17 cellular contexts compared by ENCODE assay signal in genomic region chr6:82588020-82588419, GRCh38.
"Had no signal": no experiment of that assay in that cellular context is flagged by ENCODE, and none has a peak within 500 bp of the region (broad histone marks: within the 10 kb centered on the region; RNA-seq: fewer than 3 reads in every experiment).

No MANE protein-coding gene starts in this region.

- ATAC-seq: activated CD8-positive, alpha-beta T cell treated with anti-CD3 and anti-CD28 coated beads for 36 hours; activated T-helper 17 cell treated with anti-CD3 and anti-CD28 coated beads, Interleukin-2, amount 50 U/mL, for 72 hours; esophagus mucosa; left colon had no signal

- H3K4me3 Mint-ChIP-seq: activated CD4-positive, alpha-beta T cell treated with anti-CD3 and anti-CD28 coated beads, Interleukin-2, amount 10 ng/mL, durations not matched to agents 24 days and 14 days; activated CD8-positive, alpha-beta T cell treated with anti-CD3 and anti-CD28 coated beads for 36 hours; activated naive CD8-positive, alpha-beta T cell treated with anti-CD3 and anti-CD28 coated beads for 36 hours; activated T-helper 17 cell treated with anti-CD3 and anti-CD28 coated beads, Interleukin-2, amount 50 U/mL, for 72 hours; T-helper 1 cell treated with Interleukin-12 subunit alpha and Interleukin-12 subunit beta and Interleukin-4 antibody, amounts not matched to agents 30 μg/mL and 1 μg/mL, for 36 hours had no signal

- H3K27ac Mint-ChIP-seq: activated CD4-positive, alpha-beta T cell treated with anti-CD3 and anti-CD28 coated beads, Interleukin-2, amount 10 ng/mL, durations not matched to agents 24 days and 14 days; activated CD8-positive, alpha-beta T cell treated with anti-CD3 and anti-CD28 coated beads for 36 hours; activated naive CD8-positive, alpha-beta T cell treated with anti-CD3 and anti-CD28 coated beads for 36 hours; activated T-helper 17 cell treated with anti-CD3 and anti-CD28 coated beads, Interleukin-2, amount 50 U/mL, for 72 hours; T-helper 1 cell treated with Interleukin-12 subunit alpha and Interleukin-12 subunit beta and Interleukin-4 antibody, amounts not matched to agents 30 μg/mL and 1 μg/mL, for 36 hours had no signal

- H3K4me3 ChIP-seq: lung had no signal

- H3K36me3 Mint-ChIP-seq: activated naive CD8-positive, alpha-beta T cell treated with anti-CD3 and anti-CD28 coated beads for 36 hours had no signal

- H3K27ac ChIP-seq: brain microvascular endothelial cell had no signal

- H3K9me3 Mint-ChIP-seq: activated CD4-positive, alpha-beta T cell treated with anti-CD3 and anti-CD28 coated beads, Interleukin-2, amount 10 ng/mL, durations not matched to agents 24 days and 14 days; activated CD8-positive, alpha-beta T cell treated with anti-CD3 and anti-CD28 coated beads for 36 hours; activated T-helper 17 cell treated with anti-CD3 and anti-CD28 coated beads, Interleukin-2, amount 50 U/mL, for 72 hours; T-helper 1 cell treated with Interleukin-12 subunit alpha and Interleukin-12 subunit beta and Interleukin-4 antibody, amounts not matched to agents 30 μg/mL and 1 μg/mL, for 36 hours had no signal

- DNase-seq: activated CD4-positive, alpha-beta T cell treated with anti-CD3 and anti-CD28 coated beads, Interleukin-2, amount 10 ng/mL, durations not matched to agents 24 days and 14 days; activated CD8-positive, alpha-beta T cell treated with anti-CD3 and anti-CD28 coated beads for 36 hours; activated naive CD4-positive, alpha-beta T cell; activated naive CD8-positive, alpha-beta T cell treated with anti-CD3 and anti-CD28 coated beads for 36 hours; activated T-cell treated with anti-CD3 and anti-CD28 coated beads, Interleukin-2, amount 50 U/mL, for 1 hour; amygdala; brain microvascular endothelial cell; cerebellar nuclear complex; cortex of kidney; left colon; midbrain; retina; stimulated activated naive CD4-positive, alpha-beta T cell had no signal

- H3K27me3 Mint-ChIP-seq: activated CD4-positive, alpha-beta T cell treated with anti-CD3 and anti-CD28 coated beads, Interleukin-2, amount 10 ng/mL, durations not matched to agents 24 days and 14 days; activated CD8-positive, alpha-beta T cell treated with anti-CD3 and anti-CD28 coated beads for 36 hours; activated naive CD8-positive, alpha-beta T cell treated with anti-CD3 and anti-CD28 coated beads for 36 hours had no signal

- H3K36me3 ChIP-seq: brain microvascular endothelial cell had no signal

- H3K4me1 Mint-ChIP-seq: activated CD4-positive, alpha-beta T cell treated with anti-CD3 and anti-CD28 coated beads, Interleukin-2, amount 10 ng/mL, durations not matched to agents 24 days and 14 days; activated naive CD8-positive, alpha-beta T cell treated with anti-CD3 and anti-CD28 coated beads for 36 hours had no signal

- H3K27me3 ChIP-seq: brain microvascular endothelial cell had no signal
